34 cellular contexts compared by ENCODE assay signal in genomic region chr22:47651216-47651987, GRCh38.
"Had no signal": no experiment of that assay in that cellular context is flagged by ENCODE, and none has a peak within 500 bp of the region (broad histone marks: within the 10 kb centered on the region; RNA-seq: fewer than 3 reads in every experiment).

No MANE protein-coding gene starts in this region.

- H3K36me3 Mint-ChIP-seq: activated CD4-positive, alpha-beta memory T cell treated with anti-CD3 and anti-CD28 coated beads for 36 hours; activated naive CD4-positive, alpha-beta T cell treated with anti-CD3 and anti-CD28 coated beads, Interleukin-2, amount 10 ng/mL, durations not matched to agents 7 days and 5 days; activated naive CD4-positive, alpha-beta T cell treated with anti-CD3 and anti-CD28 coated beads, Interleukin-2, amount 50 U/mL, for 24 hours; activated naive CD8-positive, alpha-beta T cell; activated naive CD8-positive, alpha-beta T cell treated with anti-CD3 and anti-CD28 coated beads, Interleukin-2, amount 10 ng/mL, durations not matched to agents 7 days and 5 days; brain; T-cell had no signal

- H3K9me3 Mint-ChIP-seq: activated B cell treated with CpG ODN at 0.5 μM for 24 hours; activated CD4-positive, alpha-beta memory T cell treated with anti-CD3 and anti-CD28 coated beads for 36 hours; activated naive CD4-positive, alpha-beta T cell treated with anti-CD3 and anti-CD28 coated beads, Interleukin-2, amount 50 U/mL, for 24 hours; activated naive CD8-positive, alpha-beta T cell treated with anti-CD3 and anti-CD28 coated beads, Interleukin-2, amount 50 U/mL, for 24 hours; activated T-helper 1 cell treated with anti-CD3 and anti-CD28 coated beads, Interleukin-12 subunit alpha, Interleukin-12 subunit beta, Interleukin-2, Interleukin-4 antibody, amounts not matched to agents 30 ng/mL and 10 ng/mL and 1 ng/mL, durations not matched to agents 14 hours and 24 hours and 36 hours; central memory CD8-positive, alpha-beta T cell had no signal

- H3K4me3 Mint-ChIP-seq: activated B cell treated with CpG ODN at 0.5 μM for 24 hours; activated CD4-positive, alpha-beta memory T cell treated with anti-CD3 and anti-CD28 coated beads for 36 hours; activated CD4-positive, alpha-beta T cell treated with anti-CD3 and anti-CD28 coated beads, Interleukin-2, amount 10 ng/mL, durations not matched to agents 24 days and 14 days; activated CD8-positive, alpha-beta T cell treated with anti-CD3 and anti-CD28 coated beads for 36 hours; activated naive CD4-positive, alpha-beta T cell treated with anti-CD3 and anti-CD28 coated beads, Interleukin-2, amount 10 ng/mL, durations not matched to agents 7 days and 5 days; activated naive CD4-positive, alpha-beta T cell treated with anti-CD3 and anti-CD28 coated beads, Interleukin-2, amount 50 U/mL, for 24 hours; activated naive CD8-positive, alpha-beta T cell; activated naive CD8-positive, alpha-beta T cell treated with anti-CD3 and anti-CD28 coated beads, Interleukin-2, amount 10 ng/mL, durations not matched to agents 7 days and 5 days; activated naive CD8-positive, alpha-beta T cell treated with anti-CD3 and anti-CD28 coated beads, Interleukin-2, amount 50 U/mL, for 24 hours; activated T-cell treated with anti-CD3 and anti-CD28 coated beads, Interleukin-2, amount 50 U/mL, for 4 hours; activated T-cell treated with anti-CD3 and anti-CD28 coated beads, Interleukin-2, amount 50 U/mL, for 72 hours; activated T-helper 1 cell treated with anti-CD3 and anti-CD28 coated beads, Interleukin-12 subunit alpha, Interleukin-12 subunit beta, Interleukin-2, Interleukin-4 antibody, amounts not matched to agents 30 ng/mL and 10 ng/mL and 1 ng/mL, durations not matched to agents 14 hours and 24 hours and 36 hours; activated T-helper 17 cell treated with anti-CD3 and anti-CD28 coated beads, Interleukin-2, amount 50 U/mL, for 72 hours; brain; central memory CD8-positive, alpha-beta T cell; T-cell; T-helper 17 cell had no signal

- H3K9me3 ChIP-seq: ascending aorta had no signal

- H3K27me3 Mint-ChIP-seq: activated B cell treated with CpG ODN at 0.5 μM for 24 hours; activated CD4-positive, alpha-beta memory T cell treated with anti-CD3 and anti-CD28 coated beads for 36 hours; activated CD4-positive, alpha-beta T cell treated with anti-CD3 and anti-CD28 coated beads, Interleukin-2, amount 10 ng/mL, durations not matched to agents 24 days and 14 days; activated naive CD4-positive, alpha-beta T cell treated with anti-CD3 and anti-CD28 coated beads, Interleukin-2, amount 10 ng/mL, durations not matched to agents 7 days and 5 days; activated naive CD4-positive, alpha-beta T cell treated with anti-CD3 and anti-CD28 coated beads, Interleukin-2, amount 50 U/mL, for 24 hours; activated naive CD8-positive, alpha-beta T cell; activated naive CD8-positive, alpha-beta T cell treated with anti-CD3 and anti-CD28 coated beads, Interleukin-2, amount 10 ng/mL, durations not matched to agents 7 days and 5 days; activated naive CD8-positive, alpha-beta T cell treated with anti-CD3 and anti-CD28 coated beads, Interleukin-2, amount 50 U/mL, for 24 hours; brain; central memory CD8-positive, alpha-beta T cell; T-cell; T-helper 17 cell had no signal

- H3K27me3 ChIP-seq: ascending aorta, cardiac muscle cell had no signal

- H3K4me3 ChIP-seq: ascending aorta, cardiac muscle cell had no signal

- H3K4me1 ChIP-seq: ascending aorta had no signal

- H3K36me3 ChIP-seq: ascending aorta, cardiac muscle cell had no signal

- H3K4me1 Mint-ChIP-seq: activated B cell treated with CpG ODN at 0.5 μM for 24 hours; activated CD4-positive, alpha-beta T cell treated with anti-CD3 and anti-CD28 coated beads, Interleukin-2, amount 10 ng/mL, durations not matched to agents 24 days and 14 days; activated naive CD4-positive, alpha-beta T cell treated with anti-CD3 and anti-CD28 coated beads, Interleukin-2, amount 10 ng/mL, durations not matched to agents 7 days and 5 days; activated naive CD4-positive, alpha-beta T cell treated with anti-CD3 and anti-CD28 coated beads, Interleukin-2, amount 50 U/mL, for 24 hours; activated naive CD8-positive, alpha-beta T cell treated with anti-CD3 and anti-CD28 coated beads, Interleukin-2, amount 10 ng/mL, durations not matched to agents 7 days and 5 days; activated naive CD8-positive, alpha-beta T cell treated with anti-CD3 and anti-CD28 coated beads, Interleukin-2, amount 50 U/mL, for 24 hours; activated T-helper 17 cell treated with anti-CD3 and anti-CD28 coated beads, Interleukin-2, amount 50 U/mL, for 72 hours; central memory CD8-positive, alpha-beta T cell; T-cell; T-helper 17 cell had no signal

- H3K27ac ChIP-seq: ascending aorta, cardiac muscle cell, VCaP had no signal

- H3K27ac Mint-ChIP-seq: activated B cell treated with CpG ODN at 0.5 μM for 24 hours; activated CD4-positive, alpha-beta memory T cell treated with anti-CD3 and anti-CD28 coated beads for 36 hours; activated CD4-positive, alpha-beta T cell treated with anti-CD3 and anti-CD28 coated beads, Interleukin-2, amount 10 ng/mL, durations not matched to agents 24 days and 14 days; activated CD8-positive, alpha-beta T cell treated with anti-CD3 and anti-CD28 coated beads for 36 hours; activated naive CD4-positive, alpha-beta T cell treated with anti-CD3 and anti-CD28 coated beads, Interleukin-2, amount 10 ng/mL, durations not matched to agents 7 days and 5 days; activated naive CD4-positive, alpha-beta T cell treated with anti-CD3 and anti-CD28 coated beads, Interleukin-2, amount 50 U/mL, for 24 hours; activated naive CD8-positive, alpha-beta T cell; activated naive CD8-positive, alpha-beta T cell treated with anti-CD3 and anti-CD28 coated beads, Interleukin-2, amount 10 ng/mL, durations not matched to agents 7 days and 5 days; activated naive CD8-positive, alpha-beta T cell treated with anti-CD3 and anti-CD28 coated beads, Interleukin-2, amount 50 U/mL, for 24 hours; activated T-cell treated with anti-CD3 and anti-CD28 coated beads, Interleukin-2, amount 50 U/mL, for 72 hours; activated T-helper 1 cell treated with anti-CD3 and anti-CD28 coated beads, Interleukin-12 subunit alpha, Interleukin-12 subunit beta, Interleukin-2, Interleukin-4 antibody, amounts not matched to agents 30 ng/mL and 10 ng/mL and 1 ng/mL, durations not matched to agents 14 hours and 24 hours and 36 hours; activated T-helper 17 cell treated with anti-CD3 and anti-CD28 coated beads, Interleukin-2, amount 50 U/mL, for 72 hours; brain; T-cell; T-helper 17 cell had no signal

- DNase-seq: activated B cell treated with CpG ODN at 0.5 μM for 24 hours; activated CD4-positive, alpha-beta memory T cell treated with anti-CD3 and anti-CD28 coated beads for 36 hours; activated CD4-positive, alpha-beta T cell treated with anti-CD3 and anti-CD28 coated beads for 4 hours; activated CD4-positive, alpha-beta T cell treated with anti-CD3 and anti-CD28 coated beads, Interleukin-2, amount 10 ng/mL, durations not matched to agents 24 days and 14 days; activated CD4-positive, alpha-beta T cell treated with anti-CD3 and anti-CD28 coated beads, Interleukin-2, amount 50 U/mL, for 1 hour; activated CD4-positive, alpha-beta T cell treated with anti-CD3 and anti-CD28 coated beads, Interleukin-2, amount 50 U/mL, for 4 hours; activated CD4-positive, CD25-positive, alpha-beta regulatory T cell treated with anti-CD3 and anti-CD28 coated beads, Interleukin-2, amount 50 U/mL, for 72 hours; activated CD8-positive, alpha-beta memory T cell treated with anti-CD3 and anti-CD28 coated beads, Interleukin-2, amount 50 U/mL, for 4 hours; activated CD8-positive, alpha-beta T cell treated with anti-CD3 and anti-CD28 coated beads for 36 hours; activated gamma-delta T cell; activated naive CD4-positive, alpha-beta T cell treated with anti-CD3 and anti-CD28 coated beads, Interleukin-2, amount 10 ng/mL, durations not matched to agents 7 days and 5 days; activated naive CD4-positive, alpha-beta T cell treated with Interleukin-2 at 50 U/mL for 16 hours; activated naive CD8-positive, alpha-beta T cell treated with anti-CD3 and anti-CD28 coated beads, Interleukin-2, amount 10 ng/mL, durations not matched to agents 7 days and 5 days; activated naive CD8-positive, alpha-beta T cell treated with anti-CD3 and anti-CD28 coated beads, Interleukin-2, amount 50 U/mL, for 24 hours; activated T-cell treated with anti-CD3 and anti-CD28 coated beads for 4 hours; activated T-cell treated with anti-CD3 and anti-CD28 coated beads, Interleukin-2, amount 50 U/mL, for 1 hour; activated T-cell treated with anti-CD3 and anti-CD28 coated beads, Interleukin-2, amount 50 U/mL, for 4 hours; activated T-cell treated with anti-CD3 and anti-CD28 coated beads, Interleukin-2, amount 50 U/mL, for 72 hours; amygdala; anterior cingulate cortex; caudate nucleus; cerebellar nuclear complex; T-cell; T-helper 17 cell; T-helper 9 cell had no signal
